ENCODE assay signal across 2 cellular contexts in the genomic region with DNA sequence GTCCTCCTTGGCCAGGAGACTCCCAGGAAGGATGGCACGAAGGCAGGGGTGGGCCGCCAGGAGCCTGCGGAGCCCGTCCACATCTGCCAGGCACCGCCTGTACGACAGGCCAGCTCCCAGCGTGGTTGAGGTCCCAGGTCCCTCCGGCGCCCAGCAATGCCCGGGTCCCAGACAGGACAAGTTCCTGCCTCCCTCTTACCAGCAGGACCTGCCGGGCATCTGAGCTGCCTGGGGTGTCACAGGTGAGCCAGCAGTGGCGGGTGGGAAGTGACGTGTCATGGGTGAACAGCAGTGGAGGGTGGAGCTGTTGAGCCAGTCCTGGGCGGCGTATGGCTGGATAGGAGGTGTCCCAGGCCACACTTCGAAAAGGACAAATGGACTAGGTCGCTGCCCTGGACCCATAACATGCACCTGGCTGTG.
TF ChIP-seq lines count a peak whose summit lies in the region.

No MANE protein-coding gene starts in this region.

TF ChIP-seq in A549, 52 proteins besides CTCF, POLR2A, EP300 and RAD21 (continued from another document):
- TF ChIP-seq, protein P1, sequence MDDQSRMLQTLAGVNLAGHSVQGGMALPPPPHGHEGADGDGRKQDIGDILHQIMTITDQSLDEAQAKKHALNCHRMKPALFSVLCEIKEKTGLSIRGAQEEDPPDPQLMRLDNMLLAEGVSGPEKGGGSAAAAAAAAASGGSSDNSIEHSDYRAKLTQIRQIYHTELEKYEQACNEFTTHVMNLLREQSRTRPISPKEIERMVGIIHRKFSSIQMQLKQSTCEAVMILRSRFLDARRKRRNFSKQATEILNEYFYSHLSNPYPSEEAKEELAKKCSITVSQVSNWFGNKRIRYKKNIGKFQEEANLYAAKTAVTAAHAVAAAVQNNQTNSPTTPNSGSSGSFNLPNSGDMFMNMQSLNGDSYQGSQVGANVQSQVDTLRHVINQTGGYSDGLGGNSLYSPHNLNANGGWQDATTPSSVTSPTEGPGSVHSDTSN (IDR thresholded peaks at IDR 0.05) = no peak
- TF ChIP-seq, protein P2, sequence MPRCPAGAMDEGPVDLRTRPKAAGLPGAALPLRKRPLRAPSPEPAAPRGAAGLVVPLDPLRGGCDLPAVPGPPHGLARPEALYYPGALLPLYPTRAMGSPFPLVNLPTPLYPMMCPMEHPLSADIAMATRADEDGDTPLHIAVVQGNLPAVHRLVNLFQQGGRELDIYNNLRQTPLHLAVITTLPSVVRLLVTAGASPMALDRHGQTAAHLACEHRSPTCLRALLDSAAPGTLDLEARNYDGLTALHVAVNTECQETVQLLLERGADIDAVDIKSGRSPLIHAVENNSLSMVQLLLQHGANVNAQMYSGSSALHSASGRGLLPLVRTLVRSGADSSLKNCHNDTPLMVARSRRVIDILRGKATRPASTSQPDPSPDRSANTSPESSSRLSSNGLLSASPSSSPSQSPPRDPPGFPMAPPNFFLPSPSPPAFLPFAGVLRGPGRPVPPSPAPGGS (IDR thresholded peaks at IDR 0.05) = no peak
- no peak for TF ChIP-seq HDAC2 (IDR thresholded peaks at IDR 0.05)
- no peak for TF ChIP-seq POLR2AphosphoS2 (conservative IDR thresholded peaks at IDR 0.05; ENCODE audit: low read length)
- TF ChIP-seq ZFP36 (IDR thresholded peaks at IDR 0.05; ENCODE audit: borderline replicate concordance, partially characterized antibody) = no peak

TF ChIP-seq in Ishikawa, 13 proteins besides CTCF, POLR2A, EP300 and RAD21:
- TF ChIP-seq, protein P3, sequence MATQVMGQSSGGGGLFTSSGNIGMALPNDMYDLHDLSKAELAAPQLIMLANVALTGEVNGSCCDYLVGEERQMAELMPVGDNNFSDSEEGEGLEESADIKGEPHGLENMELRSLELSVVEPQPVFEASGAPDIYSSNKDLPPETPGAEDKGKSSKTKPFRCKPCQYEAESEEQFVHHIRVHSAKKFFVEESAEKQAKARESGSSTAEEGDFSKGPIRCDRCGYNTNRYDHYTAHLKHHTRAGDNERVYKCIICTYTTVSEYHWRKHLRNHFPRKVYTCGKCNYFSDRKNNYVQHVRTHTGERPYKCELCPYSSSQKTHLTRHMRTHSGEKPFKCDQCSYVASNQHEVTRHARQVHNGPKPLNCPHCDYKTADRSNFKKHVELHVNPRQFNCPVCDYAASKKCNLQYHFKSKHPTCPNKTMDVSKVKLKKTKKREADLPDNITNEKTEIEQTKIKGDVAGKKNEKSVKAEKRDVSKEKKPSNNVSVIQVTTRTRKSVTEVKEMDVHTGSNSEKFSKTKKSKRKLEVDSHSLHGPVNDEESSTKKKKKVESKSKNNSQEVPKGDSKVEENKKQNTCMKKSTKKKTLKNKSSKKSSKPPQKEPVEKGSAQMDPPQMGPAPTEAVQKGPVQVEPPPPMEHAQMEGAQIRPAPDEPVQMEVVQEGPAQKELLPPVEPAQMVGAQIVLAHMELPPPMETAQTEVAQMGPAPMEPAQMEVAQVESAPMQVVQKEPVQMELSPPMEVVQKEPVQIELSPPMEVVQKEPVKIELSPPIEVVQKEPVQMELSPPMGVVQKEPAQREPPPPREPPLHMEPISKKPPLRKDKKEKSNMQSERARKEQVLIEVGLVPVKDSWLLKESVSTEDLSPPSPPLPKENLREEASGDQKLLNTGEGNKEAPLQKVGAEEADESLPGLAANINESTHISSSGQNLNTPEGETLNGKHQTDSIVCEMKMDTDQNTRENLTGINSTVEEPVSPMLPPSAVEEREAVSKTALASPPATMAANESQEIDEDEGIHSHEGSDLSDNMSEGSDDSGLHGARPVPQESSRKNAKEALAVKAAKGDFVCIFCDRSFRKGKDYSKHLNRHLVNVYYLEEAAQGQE (IDR thresholded peaks at IDR 0.05; ENCODE audit: low read depth) = no peak
- TF ChIP-seq FOXM1 (IDR thresholded peaks at IDR 0.05; ENCODE audit: borderline replicate concordance, low read depth) (no peak), CREB1 (IDR thresholded peaks at IDR 0.05; ENCODE audit: low read depth) (0 out of 2 replicates have a peak, but pooled peaks have one; percentile 20), TEAD4 (IDR thresholded peaks at IDR 0.05) (no peak), EGR1 (IDR thresholded peaks at IDR 0.05) (no peak), YY1 (IDR thresholded peaks at IDR 0.05; ENCODE audit: low read depth) (no peak), CEBPB (IDR thresholded peaks at IDR 0.05) (no peak), TCF12 (IDR thresholded peaks at IDR 0.05; ENCODE audit: low read depth) (no peak)
